1 cellular context compared by ENCODE assay signal in the genomic region with DNA sequence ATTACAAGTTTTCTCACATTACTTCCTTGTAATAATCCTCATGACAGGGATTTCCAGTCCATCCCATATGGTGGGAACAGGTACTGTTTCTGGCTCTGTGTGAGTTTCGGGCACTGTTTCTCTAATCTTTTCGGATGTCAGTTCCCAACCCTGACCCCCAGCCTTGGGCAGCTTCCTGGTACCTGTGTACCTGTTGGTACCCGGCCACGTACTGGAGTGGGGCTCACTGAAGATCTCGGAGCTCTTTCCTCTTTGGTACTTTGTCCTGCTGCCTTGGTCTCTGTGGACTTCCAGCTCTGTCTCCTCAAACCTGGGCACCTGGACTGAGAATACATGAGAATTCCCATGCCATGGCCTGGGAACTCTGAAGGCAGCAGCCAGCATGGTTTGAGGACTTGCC.
TF ChIP-seq lines count a peak whose summit lies in the region.

No MANE protein-coding gene starts in this region.

TF ChIP-seq in GM23338, 12 proteins besides CTCF, POLR2A, EP300 and RAD21 (continued from another document):
- TF ChIP-seq REST (IDR thresholded peaks at IDR 0.05; ENCODE audit: unreplicated experiment) (no peak), STAT1 (IDR thresholded peaks at IDR 0.05; ENCODE audit: unreplicated experiment) (no peak), CREB1 (CRISPR knock-in tag; IDR thresholded peaks at IDR 0.05; ENCODE audit: low read depth) (no peak), ZNF114 (CRISPR knock-in tag; IDR thresholded peaks at IDR 0.05) (no peak), ZNF462 (CRISPR knock-in tag; IDR thresholded peaks at IDR 0.05) (no peak), EZH2 (IDR thresholded peaks at IDR 0.05; ENCODE audit: low read depth, unreplicated experiment) (no peak), ZNF331 (CRISPR knock-in tag; IDR thresholded peaks at IDR 0.05; ENCODE audit: low read depth) (no peak), JUNB (IDR thresholded peaks at IDR 0.05; ENCODE audit: unreplicated experiment) (no peak), EZH2phosphoT487 (IDR thresholded peaks at IDR 0.05; ENCODE audit: unreplicated experiment) (no peak)
- TF ChIP-seq, protein P1, sequence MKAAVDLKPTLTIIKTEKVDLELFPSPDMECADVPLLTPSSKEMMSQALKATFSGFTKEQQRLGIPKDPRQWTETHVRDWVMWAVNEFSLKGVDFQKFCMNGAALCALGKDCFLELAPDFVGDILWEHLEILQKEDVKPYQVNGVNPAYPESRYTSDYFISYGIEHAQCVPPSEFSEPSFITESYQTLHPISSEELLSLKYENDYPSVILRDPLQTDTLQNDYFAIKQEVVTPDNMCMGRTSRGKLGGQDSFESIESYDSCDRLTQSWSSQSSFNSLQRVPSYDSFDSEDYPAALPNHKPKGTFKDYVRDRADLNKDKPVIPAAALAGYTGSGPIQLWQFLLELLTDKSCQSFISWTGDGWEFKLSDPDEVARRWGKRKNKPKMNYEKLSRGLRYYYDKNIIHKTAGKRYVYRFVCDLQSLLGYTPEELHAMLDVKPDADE (IDR thresholded peaks at IDR 0.05), result no peak
TF ChIP-seq in GM23338: peak in this region for 0.
